ENCODE assay signal across 11 cellular contexts in the genomic region with DNA sequence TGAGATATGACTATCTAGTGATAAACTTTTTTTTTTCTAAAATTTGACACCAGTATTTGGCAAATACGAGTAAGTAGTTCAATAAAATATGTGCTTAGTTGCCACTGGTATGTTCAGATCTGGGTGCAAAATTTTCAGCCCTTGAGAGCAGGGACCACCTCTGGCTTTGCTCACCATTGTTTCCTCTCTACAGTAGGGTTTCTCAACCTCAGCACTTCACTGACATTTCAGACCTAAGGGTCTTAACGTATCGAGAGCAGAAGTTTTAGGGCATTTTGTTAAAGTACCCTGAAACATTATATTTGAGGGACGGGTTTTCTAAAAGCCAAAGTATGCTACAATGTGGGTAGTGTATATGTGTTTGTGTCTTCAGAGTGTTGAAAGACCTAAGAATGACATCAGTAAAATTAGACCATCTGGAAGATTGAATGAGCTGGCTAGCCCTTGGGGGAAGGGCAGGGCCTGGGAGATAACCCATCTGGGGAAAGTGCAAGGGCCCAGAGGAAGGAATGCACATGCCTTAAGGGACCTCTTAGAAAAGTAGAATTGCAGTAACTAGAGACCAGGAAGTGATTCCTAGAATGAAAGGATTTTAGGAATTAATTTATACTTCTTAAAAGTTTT. TPM values are rescaled to one million over a fixed set of nuclear protein-coding genes. Genes with fewer than 3 reads are reported as not detected.
DNase-seq lines count a peak whose midpoint lies in the region; ATAC-seq, FAIRE-seq and TF ChIP-seq lines count a peak whose summit lies in the region.
"Had no signal": no experiment of that assay in that cellular context is flagged by ENCODE, and none has a peak within 500 bp of the region (broad histone marks: within the 10 kb centered on the region; RNA-seq: fewer than 3 reads in every experiment).

No MANE protein-coding gene starts in this region.

- H4K5ac ChIP-seq in IMR-90 (ENCODE audit: low read depth, low read length), result peak overlapping the region; percentile 70

- DNase-seq in AG10803 (ENCODE audit: low read depth), result peak; percentile 91
- peak; percentile 94 for DNase-seq in IMR-90
- peak; percentile 29 to 62 (median 44) for DNase-seq in body of pancreas
- no peak for DNase-seq in keratinocyte (ENCODE audit: low read depth, low spot score)
- no peak for DNase-seq in activated CD8-positive, alpha-beta T cell treated with anti-CD3 and anti-CD28 coated beads, Interleukin-2, amount 10 ng/mL, durations not matched to agents 7 days and 5 days
- no peak for DNase-seq in caudate nucleus (lab: John Stamatoyannopoulos, UW)
- no peak for DNase-seq in activated naive CD4-positive, alpha-beta T cell treated with anti-CD3 and anti-CD28 coated beads for 36 hours
- DNase-seq in activated CD4-positive, alpha-beta T cell treated with anti-CD3 and anti-CD28 coated beads, Interleukin-2, amount 50 U/mL, for 1 hour, result no peak
- DNase-seq: NCI-H2081 treated with DMSO at 0.1 percent for 48 hours; stimulated activated CD4-positive, alpha-beta T cell treated with anti-CD3 and anti-CD28 coated beads, Interleukin-2, amount 100 ng/mL, for 24 hours had no signal

- peak overlapping the region; percentile 62; the same call in 1 of the 2 replicates for H3K56ac ChIP-seq in IMR-90 (ENCODE audit: extremely low read depth, insufficient read depth, low read length)

- H3K36me3 ChIP-seq in IMR-90 (ENCODE audit: control insufficient read depth, insufficient read depth, low read length) (no peaks in the 10 kb centered on the region), body of pancreas (replicated peaks in 1 of 2; ENCODE audit: insufficient read depth in 1 of 2, low read depth in 2 of 2) (no peaks in the 10 kb centered on the region), keratinocyte (ENCODE audit: control insufficient read depth in 2 of 2, extremely low read depth in 1 of 2, insufficient read depth in 2 of 2, low read length in 2 of 2) (no peaks in the 10 kb centered on the region)
- H3K36me3 ChIP-seq: esophagus muscularis mucosa had no signal

- H3K27me3 ChIP-seq in IMR-90 (ENCODE audit: control insufficient read depth, insufficient read depth, low read length), result no peaks in the 10 kb centered on the region
- no peaks in the 10 kb centered on the region for H3K27me3 ChIP-seq in body of pancreas
- no peaks in the 10 kb centered on the region for H3K27me3 ChIP-seq in keratinocyte (ENCODE audit: control insufficient read depth, extremely low read depth, insufficient read depth, low read length)
- H3K27me3 ChIP-seq: esophagus muscularis mucosa had no signal

- H3K9me3 ChIP-seq in IMR-90 (ENCODE audit: control insufficient read depth, insufficient read depth, low read length) (no peaks in the 10 kb centered on the region), body of pancreas (no peaks in the 10 kb centered on the region), keratinocyte (ENCODE audit: control insufficient read depth, low read depth, low read length) (no peaks in the 10 kb centered on the region)
- H3K9me3 ChIP-seq: esophagus muscularis mucosa had no signal

- ATAC-seq in IMR-90 (ENCODE audit: low read depth) (peak; percentile 94), body of pancreas (peak; percentile 78)
- no peak for ATAC-seq in activated CD8-positive, alpha-beta T cell treated with anti-CD3 and anti-CD28 coated beads, Interleukin-2, amount 10 ng/mL, durations not matched to agents 7 days and 5 days

- H2BK20ac ChIP-seq in IMR-90 (ENCODE audit: low read depth, low read length), result peak overlapping the region; percentile 94

- peak; percentile 64 for FAIRE-seq in keratinocyte (lab: Jason Lieb, UNC)

- peak overlapping the region; percentile 88 for H2AK5ac ChIP-seq in IMR-90 (ENCODE audit: low read depth, low read length)

- no peak overlapping the region for H3K4me3 Mint-ChIP-seq in activated CD8-positive, alpha-beta T cell treated with anti-CD3 and anti-CD28 coated beads, Interleukin-2, amount 10 ng/mL, durations not matched to agents 7 days and 5 days
- no peak overlapping the region for H3K4me3 Mint-ChIP-seq in activated naive CD4-positive, alpha-beta T cell treated with anti-CD3 and anti-CD28 coated beads for 36 hours

- H2AK9ac ChIP-seq in IMR-90 (replicated peaks; ENCODE audit: low read depth, low read length, poor library complexity), result no peak overlapping the region

- dilution Hi-C loops in IMR-90 (cut with HindIII; ENCODE audit: low sequenced_read_pairs, unreplicated experiment) (no loop called here), keratinocyte (cut with MboI; ENCODE audit: extremely low pct_ligation_motif_present, low sequenced_read_pairs) (no loop called here)

- H2BK5ac ChIP-seq in IMR-90 (ENCODE audit: low read depth, low read length, poor library complexity, severe bottlenecking), result peak overlapping the region; percentile 98

- TF ChIP-seq CTCF in AG10803 (conservative IDR thresholded peaks at IDR 0.05; ENCODE audit: low read length) (peak; percentile 61), IMR-90 (conservative IDR thresholded peaks at IDR 0.05; ENCODE audit: low read depth, low read length) (peak; percentile 42), body of pancreas (IDR thresholded peaks at IDR 0.05) (peak in 3 of 7 experiments; percentile 14 to 20 (median 19)), keratinocyte (optimal IDR thresholded peaks at IDR 0.05 in 1 of 3, IDR thresholded peaks at IDR 0.05 in 1 of 3, conservative IDR thresholded peaks at IDR 0.05 in 1 of 3; ENCODE audit: extremely low read depth in 1 of 3, insufficient read depth in 2 of 3, low read length in 3 of 3) (no peak)

- H3K4me3 ChIP-seq in AG10803 (ENCODE audit: low read length), result 0 out of 2 replicates have a peak overlapping the region, but pooled peaks have one; percentile 11
- H3K4me3 ChIP-seq in IMR-90 (ENCODE audit: insufficient read depth, low read depth, low read length), result no peak overlapping the region
- no peak overlapping the region for H3K4me3 ChIP-seq in body of pancreas
- H3K4me3 ChIP-seq in keratinocyte (ENCODE audit: control insufficient read depth in 2 of 3, extremely low read depth in 1 of 3, insufficient read depth in 2 of 3, low read depth in 1 of 3, low read length in 3 of 3), result no peak overlapping the region
- H3K4me3 ChIP-seq: esophagus muscularis mucosa had no signal

- no peaks in the 10 kb centered on the region for H3K27me3 Mint-ChIP-seq in activated CD8-positive, alpha-beta T cell treated with anti-CD3 and anti-CD28 coated beads, Interleukin-2, amount 10 ng/mL, durations not matched to agents 7 days and 5 days (ENCODE audit: low read depth)
- no peaks in the 10 kb centered on the region for H3K27me3 Mint-ChIP-seq in activated naive CD4-positive, alpha-beta T cell treated with anti-CD3 and anti-CD28 coated beads for 36 hours (ENCODE audit: low read depth)

- TF ChIP-seq POLR2A in IMR-90 (IDR thresholded peaks at IDR 0.05; ENCODE audit: low read depth, low read length) (no peak), body of pancreas (IDR thresholded peaks at IDR 0.05) (no peak)

- H4K8ac ChIP-seq in IMR-90 (ENCODE audit: low read depth in 2 of 2, low read length in 2 of 2), result peak overlapping the region in 1 of 2 experiments; percentile 71; a peak in 1 of 4 replicates

- peak overlapping the region; percentile 99 for H3K27ac ChIP-seq in IMR-90 (ENCODE audit: insufficient read depth, low read length)
- H3K27ac ChIP-seq in body of pancreas, result no peak overlapping the region
- H3K27ac ChIP-seq in keratinocyte (ENCODE audit: control insufficient read depth, insufficient read depth, low read length), result peak overlapping the region; percentile 2
- H3K27ac ChIP-seq in caudate nucleus (ENCODE audit: low read depth, low read length), result no peak overlapping the region
- H3K27ac ChIP-seq: esophagus muscularis mucosa had no signal

- H3K4me1 Mint-ChIP-seq in activated CD8-positive, alpha-beta T cell treated with anti-CD3 and anti-CD28 coated beads, Interleukin-2, amount 10 ng/mL, durations not matched to agents 7 days and 5 days (ENCODE audit: low read depth), result peaks cover 21% of the 10 kb centered on the region
- H3K4me1 Mint-ChIP-seq in activated naive CD4-positive, alpha-beta T cell treated with anti-CD3 and anti-CD28 coated beads for 36 hours (ENCODE audit: low read depth), result peaks cover 50% of the 10 kb centered on the region

- peak overlapping the region; percentile 79 for H3K4ac ChIP-seq in IMR-90 (ENCODE audit: low read depth, low read length)

- peaks cover 18% of the 10 kb centered on the region for H3K36me3 Mint-ChIP-seq in activated CD8-positive, alpha-beta T cell treated with anti-CD3 and anti-CD28 coated beads, Interleukin-2, amount 10 ng/mL, durations not matched to agents 7 days and 5 days (ENCODE audit: low read depth)
- H3K36me3 Mint-ChIP-seq in activated naive CD4-positive, alpha-beta T cell treated with anti-CD3 and anti-CD28 coated beads for 36 hours (ENCODE audit: low read depth), result peaks cover 17% of the 10 kb centered on the region

- peak overlapping the region; percentile 79 for H3K14ac ChIP-seq in IMR-90 (replicated peaks; ENCODE audit: low read depth, low read length)

- intact Hi-C loops in IMR-90 (cut with micrococcal nuclease), result loop anchor here (1.0 kb wide), 1 partner anchor 11 kb away; a partner anchor contains a TSS
- intact Hi-C loops in body of pancreas (cut with DNase I), result no loop called here
- intact Hi-C loops in activated naive CD4-positive, alpha-beta T cell treated with anti-CD3 and anti-CD28 coated beads for 36 hours (cut with micrococcal nuclease), result no loop called here

- WGBS in IMR-90 (ENCODE audit: extremely low coverage in 2 of 2, insufficient read length in 1 of 2), 2 experiments, result 40% methylated on average over 1 of the region's 4 CpGs; no CpG with 5 or more reads in 1 of the 2 experiments
- 67 to 77% methylated on average over 4 of the region's 4 CpGs for WGBS in body of pancreas, 2 donors

- no peak overlapping the region for H3K27ac Mint-ChIP-seq in activated CD8-positive, alpha-beta T cell treated with anti-CD3 and anti-CD28 coated beads, Interleukin-2, amount 10 ng/mL, durations not matched to agents 7 days and 5 days
- no peak overlapping the region for H3K27ac Mint-ChIP-seq in activated naive CD4-positive, alpha-beta T cell treated with anti-CD3 and anti-CD28 coated beads for 36 hours

- peaks cover 81% of the 10 kb centered on the region for H3K79me2 ChIP-seq in keratinocyte (ENCODE audit: control insufficient read depth, insufficient read depth, low read length)

- H3K4me2 ChIP-seq in IMR-90 (ENCODE audit: low read depth, low read length) (peak overlapping the region; percentile 87), keratinocyte (ENCODE audit: control insufficient read depth, extremely low read depth, insufficient read depth, low read depth, low read length) (peak overlapping the region; percentile 1)

- H4K91ac ChIP-seq in IMR-90 (ENCODE audit: insufficient read depth, low read depth, low read length), result peak overlapping the region; percentile 76

- peak overlapping the region; percentile 78 for H2BK120ac ChIP-seq in IMR-90 (ENCODE audit: low read depth, low read length)

- POLR2A ChIA-PET in IMR-90 (lab: Charles Lee; ENCODE audit: unreplicated experiment), result no interaction called here
- POLR2A ChIA-PET in activated CD8-positive, alpha-beta T cell treated with anti-CD3 and anti-CD28 coated beads, Interleukin-2, amount 10 ng/mL, durations not matched to agents 7 days and 5 days (lab: Charles Lee), result interaction anchor here (1.4 kb wide), 1 partner anchor 12 kb away, joined by 3 read pairs; a partner anchor contains a TSS

- H2BK15ac ChIP-seq in IMR-90 (ENCODE audit: low read depth, low read length), result peak overlapping the region; percentile 84; the same call in 1 of the 3 replicates

- no peaks in the 10 kb centered on the region for H3K9me3 Mint-ChIP-seq in activated CD8-positive, alpha-beta T cell treated with anti-CD3 and anti-CD28 coated beads, Interleukin-2, amount 10 ng/mL, durations not matched to agents 7 days and 5 days (ENCODE audit: insufficient read depth)
- H3K9me3 Mint-ChIP-seq in activated naive CD4-positive, alpha-beta T cell treated with anti-CD3 and anti-CD28 coated beads for 36 hours, result no peaks in the 10 kb centered on the region

- CTCF ChIA-PET in IMR-90 (lab: Yijun Ruan, JAX), result interaction anchor here (0.7 to 1.0 kb wide), 3 partner anchors 9 to 1303 kb away, joined by 3 to 7 read pairs (median 3); no protein-coding TSS in a partner anchor
- CTCF ChIA-PET in activated CD8-positive, alpha-beta T cell treated with anti-CD3 and anti-CD28 coated beads, Interleukin-2, amount 10 ng/mL, durations not matched to agents 7 days and 5 days (lab: Charles Lee), result no interaction called here
- CTCF ChIA-PET in activated naive CD4-positive, alpha-beta T cell treated with anti-CD3 and anti-CD28 coated beads for 36 hours (lab: Charles Lee), result interaction anchor here (0.6 kb wide), 1 partner anchor 50 kb away, joined by 3 read pairs; no protein-coding TSS in a partner anchor

- peak overlapping the region; percentile 62; the same call in 1 of the 2 replicates for H3K23ac ChIP-seq in IMR-90 (ENCODE audit: low read depth, low read length)

- no peak overlapping the region for H2AFZ ChIP-seq in IMR-90 (replicated peaks; ENCODE audit: low read length, poor library complexity)
- H2AFZ ChIP-seq in keratinocyte (ENCODE audit: control insufficient read depth, low read length), result no peak overlapping the region

- peaks cover 18 to 49% of the 10 kb centered on the region in 2 experiments for H3K79me1 ChIP-seq in IMR-90 (ENCODE audit: low read depth in 1 of 2, low read length in 2 of 2)

- no peak; the same call in 1 of the 2 replicates for TF ChIP-seq RAD21 in IMR-90 (IDR thresholded peaks at IDR 0.05; ENCODE audit: low read length)

- H3K4me1 ChIP-seq in IMR-90 (ENCODE audit: control insufficient read depth, insufficient read depth, low read length), result peaks cover 4% of the 10 kb centered on the region
- peaks cover 26% of the 10 kb centered on the region for H3K4me1 ChIP-seq in body of pancreas
- peaks cover 35% of the 10 kb centered on the region for H3K4me1 ChIP-seq in keratinocyte (ENCODE audit: control insufficient read depth, extremely low read depth, insufficient read depth, low read length)

- H3K9ac ChIP-seq in IMR-90 (ENCODE audit: low read depth, low read length), result peak overlapping the region; percentile 50; the same call in 1 of the 2 replicates
- H3K9ac ChIP-seq in keratinocyte (ENCODE audit: control insufficient read depth, extremely low read depth, insufficient read depth, low read length), result no peak overlapping the region

- H3K9me1 ChIP-seq in IMR-90 (ENCODE audit: insufficient read depth, low read length) (peaks cover 5% of the 10 kb centered on the region), keratinocyte (ENCODE audit: control insufficient read depth, extremely low read depth, insufficient read depth, low read length) (no peaks in the 10 kb centered on the region)

- in situ Hi-C loops in IMR-90 (cut with MboI; ENCODE audit: low sequenced_read_pairs), result no loop called here

- no TSS peak for BruUV-seq in IMR-90 (replicated peaks; lab: Mats Ljungman, UMichigan)

- H4K20me1 ChIP-seq in IMR-90 (ENCODE audit: insufficient read depth, low read length), result peaks cover 4% of the 10 kb centered on the region; the same call in 1 of the 2 replicates
- no peaks in the 10 kb centered on the region for H4K20me1 ChIP-seq in keratinocyte (ENCODE audit: control insufficient read depth, extremely low read depth, insufficient read depth, low read length)

- peak overlapping the region; percentile 93 for H3K18ac ChIP-seq in IMR-90 (ENCODE audit: low read depth, low read length)

RNA-seq across cellular contexts. Expression of a gene that starts 11.8 kb away (rescaled TPM):
- total RNA-seq in IMR-90 (2012; rRNA removed), result 58.1 and 65.0 TPM in 2 replicates
- 86.1 and 92.9 TPM in 2 replicates for polyA plus RNA-seq in IMR-90 (2012; rRNA removed)
- 28.3 and 30.7 TPM in 2 replicates for polyA plus RNA-seq in IMR-90 (2012; cell fraction: cytosol; rRNA removed)
- 10.4 and 40.8 TPM in 2 replicates for polyA plus RNA-seq in IMR-90 (2012; cell fraction: nucleus; rRNA removed; ENCODE audit: low replicate concordance)
- total RNA-seq in body of pancreas, result 10 to 100 TPM; 27.0 to 41.5 TPM
- 49.5 to 89.1 TPM (median 65.7 TPM) in 3 replicates for polyA plus RNA-seq in keratinocyte
- polyA plus RNA-seq in keratinocyte (2011; ENCODE audit: low read depth), result 114 TPM
- 76.6 and 85.1 TPM in 2 replicates for polyA plus RNA-seq in keratinocyte (2011; cell fraction: cytosol; rRNA removed)
- 67.3 and 72.4 TPM in 2 replicates for polyA plus RNA-seq in keratinocyte (2011; cell fraction: nucleus; rRNA removed)
- polyA plus RNA-seq in keratinocyte (2012; ENCODE audit: low replicate concordance), result 57.9 and 63.0 TPM in 2 replicates
- 18.0 to 58.3 TPM (median 39.3 TPM) in 3 replicates for polyA minus RNA-seq in keratinocyte
- polyA minus RNA-seq in keratinocyte (2011; cell fraction: cytosol; rRNA and poly(A)+ RNA removed), result 21.9 TPM
- polyA minus RNA-seq in keratinocyte (2011; cell fraction: nucleus; rRNA and poly(A)+ RNA removed), result 13.2 and 33.8 TPM in 2 replicates
- total RNA-seq in activated CD8-positive, alpha-beta T cell treated with anti-CD3 and anti-CD28 coated beads, Interleukin-2, amount 10 ng/mL, durations not matched to agents 7 days and 5 days, result 10 to 100 TPM; 59.7 to 62.3 TPM
- total RNA-seq in activated naive CD4-positive, alpha-beta T cell treated with anti-CD3 and anti-CD28 coated beads for 36 hours, result 100 to 1,000 TPM; 118 to 122 TPM

RNA-seq across cellular contexts. Expression of a gene that starts 12.2 kb away (rescaled TPM):
- total RNA-seq in IMR-90 (2012; rRNA removed) (41.9 and 43.6 TPM in 2 replicates), body of pancreas (10 to 100 TPM in 1 of 2 donors, 1 to 10 TPM in 1; 8.6 to 12.5 TPM)
- polyA plus RNA-seq in IMR-90 (2012; rRNA removed) (15.8 and 19.5 TPM in 2 replicates), keratinocyte (9.5 to 13.3 TPM (median 10.0 TPM) in 3 replicates)
- 5.3 TPM in 2 replicates for polyA plus RNA-seq in IMR-90 (2012; cell fraction: cytosol; rRNA removed)
- polyA plus RNA-seq in IMR-90 (2012; cell fraction: nucleus; rRNA removed; ENCODE audit: low replicate concordance), result 3.9 and 25.7 TPM in 2 replicates
- 7.3 TPM for polyA plus RNA-seq in keratinocyte (2011; ENCODE audit: low read depth)
- polyA plus RNA-seq in keratinocyte (2011; cell fraction: cytosol; rRNA removed), result 5.6 and 9.8 TPM in 2 replicates
- polyA plus RNA-seq in keratinocyte (2011; cell fraction: nucleus; rRNA removed), result 14.5 and 15.6 TPM in 2 replicates
- 4.1 and 7.6 TPM in 2 replicates for polyA plus RNA-seq in keratinocyte (2012; ENCODE audit: low replicate concordance)
- polyA minus RNA-seq in keratinocyte, result 2.4 to 12.7 TPM (median 7.5 TPM) in 3 replicates
- polyA minus RNA-seq in keratinocyte (2011; cell fraction: cytosol; rRNA and poly(A)+ RNA removed), result 5.0 TPM
- 4.5 and 8.1 TPM in 2 replicates for polyA minus RNA-seq in keratinocyte (2011; cell fraction: nucleus; rRNA and poly(A)+ RNA removed)
- 10 to 100 TPM; 14.3 to 14.5 TPM for total RNA-seq in activated CD8-positive, alpha-beta T cell treated with anti-CD3 and anti-CD28 coated beads, Interleukin-2, amount 10 ng/mL, durations not matched to agents 7 days and 5 days
- total RNA-seq in activated naive CD4-positive, alpha-beta T cell treated with anti-CD3 and anti-CD28 coated beads for 36 hours, result 1 to 10 TPM; 4.6 to 4.7 TPM

Comparison
In these comparisons a context has a peak if more than half of its experiments do, and no peak if none do; other contexts are left out.
1. DNase-seq: peak in AG10803 (single experiment), IMR-90 (single experiment) and body of pancreas (4 of 4); none in keratinocyte (single experiment), activated CD8-positive, alpha-beta T cell treated with anti-CD3 and anti-CD28 coated beads, Interleukin-2, amount 10 ng/mL, durations not matched to agents 7 days and 5 days (single experiment), caudate nucleus (0 of 61), activated naive CD4-positive, alpha-beta T cell treated with anti-CD3 and anti-CD28 coated beads for 36 hours (single experiment) and activated CD4-positive, alpha-beta T cell treated with anti-CD3 and anti-CD28 coated beads, Interleukin-2, amount 50 U/mL, for 1 hour (single experiment).
2. CTCF ChIP-seq: peak in AG10803 (single experiment) and IMR-90 (single experiment); none in keratinocyte (0 of 3).
3. H3K27ac ChIP-seq: peak in IMR-90 (single experiment) and keratinocyte (single experiment); none in body of pancreas (0 of 4) and caudate nucleus (single experiment).